Comparison of ENCODE assay signal across 23 cellular contexts in the genomic region with DNA sequence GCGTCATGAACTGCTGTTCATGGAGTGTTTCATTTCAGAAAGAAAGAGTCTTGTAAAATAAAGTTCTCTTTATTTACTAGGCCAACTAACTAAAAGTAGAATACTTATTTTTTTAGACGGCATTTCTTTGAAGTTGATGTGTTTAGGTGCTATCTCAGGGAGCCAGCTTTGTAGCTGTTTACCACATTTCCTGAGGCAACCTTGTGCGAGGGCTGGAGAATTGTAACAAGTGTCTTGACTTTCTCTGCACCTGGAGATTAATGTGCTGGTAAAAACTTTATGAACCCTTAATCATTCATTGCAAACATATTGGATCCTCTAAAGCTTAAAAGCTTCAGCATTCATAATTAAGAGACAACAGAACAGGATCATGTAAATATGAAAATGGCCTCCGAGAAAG.
"Had no signal": no experiment of that assay in that cellular context is flagged by ENCODE, and none has a peak within 500 bp of the region (broad histone marks: within the 10 kb centered on the region; RNA-seq: fewer than 3 reads in every experiment).

No MANE protein-coding gene starts in this region.

- H3K27ac Mint-ChIP-seq: immature natural killer cell; naive thymus-derived CD8-positive, alpha-beta T cell; progenitor cell of endocrine pancreas; stimulated activated memory B cell treated with anti-CD40 and anti-IgM and Interleukin-4, amounts not matched to agents 10 μg/mL and 1 μg/mL and 100 μg/mL, for 72 hours; stimulated activated naive CD8-positive, alpha-beta T cell treated with anti-CD3 and anti-CD28 coated beads, Interleukin-15, amount 100 ng/mL, for 72 hours had no signal

- ATAC-seq: left colon; left lung; naive thymus-derived CD8-positive, alpha-beta T cell; right lobe of liver; stimulated activated memory B cell treated with anti-CD40 and anti-IgM and Interleukin-4, amounts not matched to agents 10 μg/mL and 1 μg/mL and 100 μg/mL, for 72 hours; stimulated activated naive CD8-positive, alpha-beta T cell treated with anti-CD3 and anti-CD28 coated beads, Interleukin-15, amount 100 ng/mL, for 72 hours had no signal

- H3K4me3 Mint-ChIP-seq: immature natural killer cell; naive thymus-derived CD8-positive, alpha-beta T cell; stimulated activated memory B cell treated with anti-CD40 and anti-IgM and Interleukin-4, amounts not matched to agents 10 μg/mL and 1 μg/mL and 100 μg/mL, for 72 hours; stimulated activated naive CD8-positive, alpha-beta T cell treated with anti-CD3 and anti-CD28 coated beads, Interleukin-15, amount 100 ng/mL, for 72 hours had no signal

- DNase-seq: hypothalamus; immature natural killer cell; kidney; left colon; left lung; mesendoderm; midbrain; naive thymus-derived CD8-positive, alpha-beta T cell; ovary; right lobe of liver; stimulated activated CD4-positive, alpha-beta T cell treated with anti-CD3 and anti-CD28 coated beads, Interleukin-1b, Interleukin-23, amount 100 ng/mL, for 48 hours; stimulated activated CD4-positive, alpha-beta T cell treated with anti-CD3 and anti-CD28 coated beads, Interleukin-2, amount 100 ng/mL, for 48 hours; stimulated activated CD4-positive, alpha-beta T cell treated with anti-CD3 and anti-CD28 coated beads, Interleukin-4, amount 100 ng/mL, for 4 hours; stimulated activated CD8-positive, alpha-beta memory T cell treated with anti-CD3 and anti-CD28 coated beads, Interleukin-4, amount 100 ng/mL, for 48 hours; stimulated activated naive CD4-positive, alpha-beta T cell treated with Interleukin-2 at 50 U/mL for 16 hours; stimulated activated naive CD8-positive, alpha-beta T cell treated with anti-CD3 and anti-CD28 coated beads, Interleukin-15, amount 100 ng/mL, for 72 hours; substantia nigra; testis; thyroid gland; transverse colon; upper lobe of left lung had no signal

- H3K4me1 Mint-ChIP-seq: immature natural killer cell; stimulated activated memory B cell treated with anti-CD40 and anti-IgM and Interleukin-4, amounts not matched to agents 10 μg/mL and 1 μg/mL and 100 μg/mL, for 72 hours; stimulated activated naive CD8-positive, alpha-beta T cell treated with anti-CD3 and anti-CD28 coated beads, Interleukin-15, amount 100 ng/mL, for 72 hours had no signal

- H3K36me3 Mint-ChIP-seq: immature natural killer cell; naive thymus-derived CD8-positive, alpha-beta T cell; stimulated activated memory B cell treated with anti-CD40 and anti-IgM and Interleukin-4, amounts not matched to agents 10 μg/mL and 1 μg/mL and 100 μg/mL, for 72 hours had no signal

- H3K27me3 Mint-ChIP-seq: progenitor cell of endocrine pancreas; stimulated activated memory B cell treated with anti-CD40 and anti-IgM and Interleukin-4, amounts not matched to agents 10 μg/mL and 1 μg/mL and 100 μg/mL, for 72 hours had no signal
